ENCODE assay signal across 2 cellular contexts in the genomic region with DNA sequence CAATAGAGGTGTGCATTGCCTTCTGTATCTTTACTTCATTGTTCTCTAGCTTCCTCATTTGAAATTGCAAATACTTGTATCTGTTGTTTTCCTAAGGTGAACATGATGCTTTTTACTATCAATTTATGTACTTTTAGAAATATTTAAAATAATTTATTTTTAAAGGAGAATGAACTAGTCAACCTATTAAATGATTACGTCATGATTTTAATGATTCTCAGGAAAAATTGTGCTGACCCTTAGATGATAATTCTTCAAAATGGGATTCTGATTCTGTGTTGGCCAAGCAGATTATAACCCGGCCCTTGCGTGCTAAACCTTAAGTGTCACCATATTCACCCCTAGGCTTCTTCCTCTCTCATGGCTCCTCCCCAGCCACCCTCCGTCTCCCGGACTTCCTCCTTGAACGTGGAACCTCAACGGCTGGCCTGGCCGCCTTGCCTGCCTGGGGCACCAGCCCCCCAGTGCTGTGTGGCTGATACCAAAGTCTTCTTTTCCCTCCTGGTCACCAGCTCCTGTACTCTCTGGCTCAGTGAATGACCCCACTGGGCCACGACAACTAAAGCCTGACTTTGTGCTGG.
TF ChIP-seq lines count a peak whose summit lies in the region.

No MANE protein-coding gene starts in this region.

TF ChIP-seq in HepG2, 621 proteins besides CTCF, POLR2A, EP300 and RAD21:
- TF ChIP-seq GLI4 (CRISPR knock-in tag; IDR thresholded peaks at IDR 0.05; ENCODE audit: borderline replicate concordance) = no peak
- no peak for TF ChIP-seq NCOR1 (IDR thresholded peaks at IDR 0.05; ENCODE audit: borderline replicate concordance, low read length)
- no peak for TF ChIP-seq ZNF335 (CRISPR knock-in tag; IDR thresholded peaks at IDR 0.05)
- TF ChIP-seq KDM2A (CRISPR knock-in tag; IDR thresholded peaks at IDR 0.05; ENCODE audit: borderline replicate concordance, low read depth) = no peak
- TF ChIP-seq ATF6 (CRISPR knock-in tag; conservative IDR thresholded peaks at IDR 0.05) = no peak
- TF ChIP-seq ATF7 (IDR thresholded peaks at IDR 0.05) = peak; percentile 67
- TF ChIP-seq ATF7 (CRISPR knock-in tag; IDR thresholded peaks at IDR 0.05) = no peak

TF ChIP-seq in WTC11, 78 proteins besides CTCF, POLR2A, EP300 and RAD21:
- no peak for TF ChIP-seq NFYB (CRISPR knock-in tag; conservative IDR thresholded peaks at IDR 0.05; ENCODE audit: low read depth)
